ENCODE assay signal across 8 cellular contexts in the genomic region with DNA sequence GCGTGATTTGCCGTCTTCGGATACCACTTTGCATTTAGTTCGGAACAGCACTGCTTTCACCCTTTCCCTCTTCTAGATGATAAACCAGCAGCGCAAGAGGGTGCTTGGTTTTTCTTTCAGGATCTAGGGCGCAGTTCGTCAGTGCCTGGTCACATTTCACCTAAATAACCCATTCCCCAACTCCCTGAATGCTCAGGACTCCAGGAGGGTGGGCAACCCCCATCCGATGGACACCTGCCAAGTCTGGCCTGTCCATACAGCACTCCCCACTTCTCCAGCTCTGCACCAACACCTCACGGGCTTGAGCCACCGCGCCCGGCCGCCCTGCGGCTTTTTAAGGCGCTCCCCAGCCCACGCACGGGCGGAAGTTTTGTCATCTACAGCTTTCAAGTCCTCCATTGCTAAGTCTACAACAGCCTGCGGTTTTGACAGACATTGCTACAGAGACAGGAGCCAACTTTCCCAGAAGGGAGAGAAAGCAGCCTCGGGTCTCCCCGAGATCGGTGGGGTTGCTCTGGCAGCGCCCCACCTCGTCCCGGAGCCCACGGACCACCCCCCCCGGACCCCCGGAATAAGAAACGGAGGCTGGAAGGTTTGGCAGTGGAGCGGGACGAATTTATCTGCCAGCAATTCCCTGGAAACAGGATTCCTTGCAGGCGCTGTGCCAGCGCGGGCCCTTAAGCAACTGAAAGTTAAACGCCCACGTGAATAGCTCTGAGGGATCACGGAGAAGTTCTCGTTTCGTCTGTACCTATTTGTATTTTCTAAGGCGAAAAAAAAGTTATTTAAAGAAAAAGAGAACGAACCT.
DNase-seq lines count a peak whose midpoint lies in the region; ATAC-seq lines count a peak whose summit lies in the region.

No MANE protein-coding gene starts in this region.

- no peak overlapping the region for H3K9ac ChIP-seq in BLaER1 treated with 17β-estradiol and CSF1 and Interleukin-3, amounts not matched to agents 10 nM and 100 nM

- H3K27me3 ChIP-seq in BLaER1 treated with 17β-estradiol and CSF1 and Interleukin-3, amounts not matched to agents 10 nM and 100 nM, result peaks cover 56 to 64% (median 61%) of the 10 kb centered on the region in 11 experiments

- H3K4me3 ChIP-seq in BLaER1 treated with 17β-estradiol and CSF1 and Interleukin-3, amounts not matched to agents 10 nM and 100 nM, result peak overlapping the region in 9 of 10 experiments; percentile 27 to 46 (median 39); a peak in 13 of 20 replicates

- no peaks in the 10 kb centered on the region for H3K27me3 Mint-ChIP-seq in central memory CD8-positive, alpha-beta T cell
- peaks cover 20% of the 10 kb centered on the region for H3K27me3 Mint-ChIP-seq in memory B cell

- H3K27ac ChIP-seq in BLaER1 treated with 17β-estradiol and CSF1 and Interleukin-3, amounts not matched to agents 10 nM and 100 nM, result no peak overlapping the region

- H3K4me3 Mint-ChIP-seq in central memory CD8-positive, alpha-beta T cell, result peak overlapping the region; percentile 88
- H3K4me3 Mint-ChIP-seq in memory B cell, result peak overlapping the region; percentile 97

- H3K9me3 ChIP-seq in BLaER1 treated with 17β-estradiol and CSF1 and Interleukin-3, amounts not matched to agents 10 nM and 100 nM (replicated peaks in 1 of 11), result peaks cover 75 to 87% (median 84%) of the 10 kb centered on the region in 11 experiments

- DNase-seq in activated CD4-positive, CD25-positive, alpha-beta regulatory T cell treated with anti-CD3 and anti-CD28 coated beads, Interleukin-2, amount 50 U/mL, for 16 hours (ENCODE audit: low read depth, low spot score), result peak; percentile 63
- peak; percentile 52 to 53 for DNase-seq in central memory CD8-positive, alpha-beta T cell (ENCODE audit: low spot score in 2 of 2)
- DNase-seq in memory B cell (ENCODE audit: low spot score in 2 of 2) (peak; percentile 28 to 40), amniotic stem cell (lab: John Stamatoyannopoulos, UW) (no peak)
- DNase-seq in stimulated activated CD8-positive, alpha-beta memory T cell treated with anti-CD3 and anti-CD28 coated beads, Interleukin-15, amount 100 ng/mL, for 1 hour (ENCODE audit: low read depth), result peak; percentile 44

- no peaks in the 10 kb centered on the region for H4K20me1 ChIP-seq in BLaER1 treated with 17β-estradiol and CSF1 and Interleukin-3, amounts not matched to agents 10 nM and 100 nM

- H3K4me1 Mint-ChIP-seq in central memory CD8-positive, alpha-beta T cell, result peaks cover 78% of the 10 kb centered on the region
- H3K4me1 Mint-ChIP-seq in memory B cell, result peaks cover 12% of the 10 kb centered on the region

- H3K27ac Mint-ChIP-seq in central memory CD8-positive, alpha-beta T cell (ENCODE audit: low read depth), result peak overlapping the region; percentile 97
- peak overlapping the region; percentile 83 for H3K27ac Mint-ChIP-seq in memory B cell

- H3K9me3 Mint-ChIP-seq in central memory CD8-positive, alpha-beta T cell, result no peaks in the 10 kb centered on the region
- no peaks in the 10 kb centered on the region for H3K9me3 Mint-ChIP-seq in memory B cell

- peak; percentile 51 for ATAC-seq in HG03354 (IDR thresholded peaks at IDR 0.05; ENCODE audit: poor library complexity, severe bottlenecking, unreplicated experiment)
- peak; percentile 73 for ATAC-seq in central memory CD8-positive, alpha-beta T cell (replicated peaks; ENCODE audit: extremely low read depth, poor library complexity, severe bottlenecking)
- ATAC-seq in memory B cell (ENCODE audit: low read depth), result peak; percentile 62
- ATAC-seq in GM18861 (IDR thresholded peaks at IDR 0.05; ENCODE audit: unreplicated experiment), result no peak

- peaks cover 37% of the 10 kb centered on the region for H3K36me3 Mint-ChIP-seq in central memory CD8-positive, alpha-beta T cell (ENCODE audit: insufficient read depth)
- peaks cover 4% of the 10 kb centered on the region for H3K36me3 Mint-ChIP-seq in memory B cell

- H3K4me2 ChIP-seq in BLaER1 treated with 17β-estradiol and CSF1 and Interleukin-3, amounts not matched to agents 10 nM and 100 nM, result peak overlapping the region in 9 of 11 experiments; percentile 3 to 84 (median 38); a peak in 13 of 22 replicates

- 0 out of 20 replicates have a peak, but pooled peaks cover 0 to 7% (median 0%) of the 10 kb centered on the region in 10 experiments for H3K4me1 ChIP-seq in BLaER1 treated with 17β-estradiol and CSF1 and Interleukin-3, amounts not matched to agents 10 nM and 100 nM

- peaks cover 0 to 19% (median 3%) of the 10 kb centered on the region in 11 experiments; a peak in 8 of 22 replicates for H3K36me3 ChIP-seq in BLaER1 treated with 17β-estradiol and CSF1 and Interleukin-3, amounts not matched to agents 10 nM and 100 nM
